In genomic region chr14:74630881-74631690, GRCh38 we compare ENCODE assay signal across 1 cellular context.
TF ChIP-seq lines count a peak whose summit lies in the region.

No MANE protein-coding gene starts in this region.

TF ChIP-seq in GM23338, 12 proteins besides CTCF, POLR2A, EP300 and RAD21 (continued from another document):
- TF ChIP-seq, protein P1, sequence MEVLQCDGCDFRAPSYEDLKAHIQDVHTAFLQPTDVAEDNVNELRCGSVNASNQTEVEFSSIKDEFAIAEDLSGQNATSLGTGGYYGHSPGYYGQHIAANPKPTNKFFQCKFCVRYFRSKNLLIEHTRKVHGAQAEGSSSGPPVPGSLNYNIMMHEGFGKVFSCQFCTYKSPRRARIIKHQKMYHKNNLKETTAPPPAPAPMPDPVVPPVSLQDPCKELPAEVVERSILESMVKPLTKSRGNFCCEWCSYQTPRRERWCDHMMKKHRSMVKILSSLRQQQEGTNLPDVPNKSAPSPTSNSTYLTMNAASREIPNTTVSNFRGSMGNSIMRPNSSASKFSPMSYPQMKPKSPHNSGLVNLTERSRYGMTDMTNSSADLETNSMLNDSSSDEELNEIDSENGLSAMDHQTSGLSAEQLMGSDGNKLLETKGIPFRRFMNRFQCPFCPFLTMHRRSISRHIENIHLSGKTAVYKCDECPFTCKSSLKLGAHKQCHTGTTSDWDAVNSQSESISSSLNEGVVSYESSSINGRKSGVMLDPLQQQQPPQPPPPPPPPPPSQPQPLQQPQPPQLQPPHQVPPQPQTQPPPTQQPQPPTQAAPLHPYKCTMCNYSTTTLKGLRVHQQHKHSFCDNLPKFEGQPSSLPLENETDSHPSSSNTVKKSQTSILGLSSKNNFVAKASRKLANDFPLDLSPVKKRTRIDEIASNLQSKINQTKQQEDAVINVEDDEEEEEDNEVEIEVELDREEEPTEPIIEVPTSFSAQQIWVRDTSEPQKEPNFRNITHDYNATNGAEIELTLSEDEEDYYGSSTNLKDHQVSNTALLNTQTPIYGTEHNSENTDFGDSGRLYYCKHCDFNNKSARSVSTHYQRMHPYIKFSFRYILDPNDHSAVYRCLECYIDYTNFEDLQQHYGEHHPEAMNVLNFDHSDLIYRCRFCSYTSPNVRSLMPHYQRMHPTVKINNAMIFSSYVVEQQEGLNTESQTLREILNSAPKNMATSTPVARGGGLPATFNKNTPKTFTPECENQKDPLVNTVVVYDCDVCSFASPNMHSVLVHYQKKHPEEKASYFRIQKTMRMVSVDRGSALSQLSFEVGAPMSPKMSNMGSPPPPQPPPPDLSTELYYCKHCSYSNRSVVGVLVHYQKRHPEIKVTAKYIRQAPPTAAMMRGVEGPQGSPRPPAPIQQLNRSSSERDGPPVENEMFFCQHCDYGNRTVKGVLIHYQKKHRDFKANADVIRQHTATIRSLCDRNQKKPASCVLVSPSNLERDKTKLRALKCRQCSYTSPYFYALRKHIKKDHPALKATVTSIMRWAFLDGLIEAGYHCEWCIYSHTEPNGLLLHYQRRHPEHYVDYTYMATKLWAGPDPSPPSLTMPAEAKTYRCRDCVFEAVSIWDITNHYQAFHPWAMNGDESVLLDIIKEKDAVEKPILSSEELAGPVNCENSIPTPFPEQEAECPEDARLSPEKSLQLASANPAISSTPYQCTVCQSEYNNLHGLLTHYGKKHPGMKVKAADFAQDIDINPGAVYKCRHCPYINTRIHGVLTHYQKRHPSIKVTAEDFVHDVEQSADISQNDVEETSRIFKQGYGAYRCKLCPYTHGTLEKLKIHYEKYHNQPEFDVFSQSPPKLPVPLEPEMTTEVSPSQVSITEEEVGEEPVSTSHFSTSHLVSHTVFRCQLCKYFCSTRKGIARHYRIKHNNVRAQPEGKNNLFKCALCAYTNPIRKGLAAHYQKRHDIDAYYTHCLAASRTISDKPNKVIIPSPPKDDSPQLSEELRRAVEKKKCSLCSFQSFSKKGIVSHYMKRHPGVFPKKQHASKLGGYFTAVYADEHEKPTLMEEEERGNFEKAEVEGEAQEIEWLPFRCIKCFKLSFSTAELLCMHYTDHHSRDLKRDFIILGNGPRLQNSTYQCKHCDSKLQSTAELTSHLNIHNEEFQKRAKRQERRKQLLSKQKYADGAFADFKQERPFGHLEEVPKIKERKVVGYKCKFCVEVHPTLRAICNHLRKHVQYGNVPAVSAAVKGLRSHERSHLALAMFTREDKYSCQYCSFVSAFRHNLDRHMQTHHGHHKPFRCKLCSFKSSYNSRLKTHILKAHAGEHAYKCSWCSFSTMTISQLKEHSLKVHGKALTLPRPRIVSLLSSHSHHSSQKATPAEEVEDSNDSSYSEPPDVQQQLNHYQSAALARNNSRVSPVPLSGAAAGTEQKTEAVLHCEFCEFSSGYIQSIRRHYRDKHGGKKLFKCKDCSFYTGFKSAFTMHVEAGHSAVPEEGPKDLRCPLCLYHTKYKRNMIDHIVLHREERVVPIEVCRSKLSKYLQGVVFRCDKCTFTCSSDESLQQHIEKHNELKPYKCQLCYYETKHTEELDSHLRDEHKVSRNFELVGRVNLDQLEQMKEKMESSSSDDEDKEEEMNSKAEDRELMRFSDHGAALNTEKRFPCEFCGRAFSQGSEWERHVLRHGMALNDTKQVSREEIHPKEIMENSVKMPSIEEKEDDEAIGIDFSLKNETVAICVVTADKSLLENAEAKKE (CRISPR knock-in tag; IDR thresholded peaks at IDR 0.05): no peak
- TF ChIP-seq EZH2 (IDR thresholded peaks at IDR 0.05; ENCODE audit: low read depth, unreplicated experiment) (no peak), STAT1 (IDR thresholded peaks at IDR 0.05; ENCODE audit: unreplicated experiment) (no peak), CREB1 (CRISPR knock-in tag; IDR thresholded peaks at IDR 0.05; ENCODE audit: low read depth) (no peak), POLR2AphosphoS5 (IDR thresholded peaks at IDR 0.05; ENCODE audit: low read depth) (no peak), JUNB (IDR thresholded peaks at IDR 0.05; ENCODE audit: unreplicated experiment) (no peak)
